In the genomic region with DNA sequence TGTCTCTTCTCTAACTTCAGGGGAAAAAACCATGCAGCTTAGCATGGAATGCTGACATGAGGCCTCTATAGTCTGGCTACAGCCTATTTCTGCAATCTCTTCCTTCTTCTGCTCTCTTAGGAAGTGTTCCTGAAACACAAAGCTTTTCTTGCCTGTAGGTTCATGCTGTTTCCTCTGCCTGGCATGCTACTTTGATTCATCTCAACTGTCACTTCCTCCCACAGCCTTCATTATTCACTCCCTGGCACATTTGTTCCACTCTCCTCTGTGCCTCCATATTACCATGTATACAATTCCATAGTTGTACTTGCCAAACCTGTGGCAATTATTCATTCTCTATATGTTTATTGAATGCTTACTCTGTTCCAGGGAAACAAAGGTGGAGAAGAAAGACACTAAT, we compare ENCODE assay signal across 25 cellular contexts.
"Had no signal": no experiment of that assay in that cellular context is flagged by ENCODE, and none has a peak within 500 bp of the region (broad histone marks: within the 10 kb centered on the region; RNA-seq: fewer than 3 reads in every experiment).

No MANE protein-coding gene starts in this region.

- DNase-seq: activated CD4-positive, alpha-beta memory T cell treated with anti-CD3 and anti-CD28 coated beads, Interleukin-2, amount 10 ng/mL, durations not matched to agents 7 days and 5 days; activated CD4-positive, alpha-beta T cell treated with anti-CD3 and anti-CD28 coated beads, Interleukin-2, amount 50 U/mL, for 1 hour; activated CD4-positive, CD25-positive, alpha-beta regulatory T cell; activated gamma-delta T cell treated with Interleukin-2 at 50 U/mL for 16 hours; activated naive CD4-positive, alpha-beta T cell treated with anti-CD3 and anti-CD28 coated beads, Interleukin-2, amount 10 ng/mL, durations not matched to agents 7 days and 5 days; activated naive CD8-positive, alpha-beta T cell treated with anti-CD3 and anti-CD28 coated beads for 36 hours; activated T-cell treated with anti-CD3 and anti-CD28 coated beads for 4 hours; activated T-cell treated with anti-CD3 and anti-CD28 coated beads, Interleukin-2, amount 50 U/mL, for 48 hours; brain microvascular endothelial cell; cerebellar nuclear complex; KBM-7; NCI-H1092; NCI-H1417; NCI-H1930; NCI-H2171; NCI-H2227 treated with DMSO at 0.1 percent for 48 hours; NCI-H446 treated with DMSO at 0.1 percent for 48 hours; NCI-H524 treated with DMSO at 0.1 percent for 48 hours; NCI-H82; PC-3; SHP77 treated with DMSO at 0.1 percent for 48 hours; T-cell; T-helper 2 cell; T1000 had no signal

- FAIRE-seq: RCC 7860 had no signal
